26 cellular contexts compared by ENCODE assay signal in genomic region chr19:18830488-18830887, GRCh38. TPM values are rescaled to one million over a fixed set of nuclear protein-coding genes. Genes with fewer than 3 reads are reported as not detected.
DNase-seq lines count a peak whose midpoint lies in the region; ATAC-seq, FAIRE-seq and TF ChIP-seq lines count a peak whose summit lies in the region.
"Had no signal": no experiment of that assay in that cellular context is flagged by ENCODE, and none has a peak within 500 bp of the region (broad histone marks: within the 10 kb centered on the region; RNA-seq: fewer than 3 reads in every experiment).

No MANE protein-coding gene starts in this region.

- peaks cover 29% of the 10 kb centered on the region for H4K20me1 ChIP-seq in HepG2 (ENCODE audit: insufficient read depth, low read length)

- no peak overlapping the region for H3K4me2 ChIP-seq in HepG2 (ENCODE audit: low read depth, low read length)

- TF ChIP-seq EP300 in HepG2 (IDR thresholded peaks at IDR 0.05; ENCODE audit: low read depth in 2 of 2, low read length in 2 of 2) (no peak), HepG2 (CRISPR knock-in tag; IDR thresholded peaks at IDR 0.05; ENCODE audit: borderline replicate concordance) (no peak)

- BruUV-seq in HepG2 (replicated peaks; lab: Mats Ljungman, UMichigan) (no TSS peak), A673 (replicated peaks; lab: Mats Ljungman, UMichigan) (no TSS peak)

- peaks cover 36% of the 10 kb centered on the region for H3K79me2 ChIP-seq in HepG2 (ENCODE audit: insufficient read depth, low read length)

- CTCF ChIA-PET in HepG2 (lab: Yijun Ruan, JAX; ENCODE audit: low intra/inter-chr PET ratio, low total read pairs): no interaction called here
- CTCF ChIA-PET in T-cell (lab: Charles Lee): interaction anchor here in 1 of 2 donors (0.6 kb wide), 1 partner anchor 16 kb away, joined by 3 read pairs; no protein-coding TSS in a partner anchor
- CTCF ChIA-PET in A673 (lab: Charles Lee): no interaction called here

- WGBS in HepG2 (ENCODE audit: low lambda C conversion rate): 83% methylated on average over 2 of the region's 2 CpGs
- WGBS in right lobe of liver (ENCODE audit: insufficient coverage, low coverage, low lambda C conversion rate, missing lambda C conversion rate): 82% methylated on average over 2 of the region's 2 CpGs

- H3K4me1 Mint-ChIP-seq in T-cell (peaks cover 27 to 28% (median 27%) of the 10 kb centered on the region in 3 donors), memory B cell (peaks cover 26% of the 10 kb centered on the region)

- TF ChIP-seq POLR2A in HepG2 (IDR thresholded peaks at IDR 0.05; ENCODE audit: insufficient read depth in 1 of 2, low read depth in 2 of 2, low read length in 2 of 2) (no peak), right lobe of liver (IDR thresholded peaks at IDR 0.05) (no peak)

- no peak overlapping the region for H3K27ac Mint-ChIP-seq in T-cell
- no peak overlapping the region for H3K27ac Mint-ChIP-seq in memory B cell
- H3K27ac Mint-ChIP-seq: activated CD8-positive, alpha-beta memory T cell treated with anti-CD3 and anti-CD28 coated beads, Interleukin-2, amount 10 ng/mL, durations not matched to agents 7 days and 5 days; activated naive CD8-positive, alpha-beta T cell treated with anti-CD3 and anti-CD28 coated beads, Interleukin-2, amount 50 U/mL, for 24 hours; activated T-helper 2 cell treated with anti-CD3 and anti-CD28 coated beads, Interferon-gamma antibody, Interleukin-2, Interleukin-4, amounts not matched to agents 10 μg/mL and 5 μg/mL and 100 μg/mL, durations not matched to agents 14 hours and 24 hours and 36 hours; GM23338 had no signal

- H3K9ac ChIP-seq in HepG2 (ENCODE audit: insufficient read depth, low read depth, low read length): no peak overlapping the region

- TF ChIP-seq CTCF in HepG2 (CRISPR knock-in tag; IDR thresholded peaks at IDR 0.05) (no peak), right lobe of liver (IDR thresholded peaks at IDR 0.05) (no peak), A673 (conservative IDR thresholded peaks at IDR 0.05; ENCODE audit: low read depth, low read length) (no peak)

- H3K4me3 ChIP-seq in HepG2 (replicated peaks in 1 of 3; ENCODE audit: insufficient read depth in 1 of 3, low read depth in 2 of 3, low read length in 3 of 3) (no peak overlapping the region), right lobe of liver (no peak overlapping the region), A673 (ENCODE audit: low read depth, low read length, poor library complexity, severe bottlenecking) (no peak overlapping the region)
- H3K4me3 ChIP-seq: SJSA1 had no signal

- in situ Hi-C loops in HepG2 (cut with HindIII; ENCODE audit: extremely low pct_ligation_motif_present, low pct_unique_long_range_greater_than_20kb): no loop called here

- H3K27me3 ChIP-seq in HepG2 (ENCODE audit: control insufficient read depth in 1 of 2, insufficient read depth in 2 of 2, low read length in 2 of 2) (peaks cover 0 to 1% of the 10 kb centered on the region in 2 experiments; a peak in 1 of 5 replicates), right lobe of liver (no peaks in the 10 kb centered on the region), A673 (replicated peaks; ENCODE audit: insufficient read depth, low read depth, low read length, poor library complexity) (no peaks in the 10 kb centered on the region)
- H3K27me3 ChIP-seq: sigmoid colon, suprapubic skin had no signal

- intact Hi-C loops in HepG2 (cut with micrococcal nuclease; ENCODE audit: unreplicated experiment): loop anchor here (5.0 kb wide), 1 partner anchor 33 kb away; no protein-coding TSS in a partner anchor
- intact Hi-C loops in right lobe of liver (cut with DNase I): no loop called here
- intact Hi-C loops in A673 (cut with micrococcal nuclease; ENCODE audit: unreplicated experiment): no loop called here

- H3K27ac ChIP-seq in HepG2 (ENCODE audit: extremely low read length, insufficient read depth, low read length): no peak overlapping the region
- H3K27ac ChIP-seq in right lobe of liver: no peak overlapping the region
- H3K27ac ChIP-seq in A673 (ENCODE audit: low read depth, low read length, poor library complexity, severe bottlenecking): no peak overlapping the region
- H3K27ac ChIP-seq: left ventricle myocardium inferior, sigmoid colon, SJSA1, suprapubic skin had no signal

- no peak for FAIRE-seq in HepG2 (lab: Jason Lieb, UNC)

- H3K4me1 ChIP-seq in HepG2 (ENCODE audit: insufficient read depth, low read length): peaks cover 30% of the 10 kb centered on the region
- H3K4me1 ChIP-seq in right lobe of liver: peaks cover 0 to 23% (median 10%) of the 10 kb centered on the region in 4 donors
- H3K4me1 ChIP-seq in A673 (ENCODE audit: insufficient read depth, low read length, poor library complexity, severe bottlenecking): peaks cover 12% of the 10 kb centered on the region

- H3K27me3 Mint-ChIP-seq in T-cell: peaks cover 3 to 5% of the 10 kb centered on the region in 2 donors
- H3K27me3 Mint-ChIP-seq in memory B cell: peaks cover 3% of the 10 kb centered on the region

- H3K36me3 Mint-ChIP-seq in T-cell (peaks cover 14% of the 10 kb centered on the region), memory B cell (peaks cover 4% of the 10 kb centered on the region)

- DNase-seq in HepG2 (ENCODE audit: low spot score): no peak
- no peak for DNase-seq in right lobe of liver
- DNase-seq in T-cell: no peak
- no peak for DNase-seq in memory B cell (ENCODE audit: low spot score in 2 of 2)
- no peak for DNase-seq in A673 (ENCODE audit: low spot score)
- no peak for DNase-seq in NCI-H2107 (lab: John Stamatoyannopoulos, UW)
- DNase-seq: activated CD4-positive, alpha-beta T cell treated with anti-CD3 and anti-CD28 coated beads for 1 hour; activated CD8-positive, alpha-beta memory T cell treated with anti-CD3 and anti-CD28 coated beads, Interleukin-2, amount 10 ng/mL, durations not matched to agents 7 days and 5 days; activated naive CD8-positive, alpha-beta T cell treated with anti-CD3 and anti-CD28 coated beads, Interleukin-2, amount 50 U/mL, for 24 hours; cerebellar nuclear complex; islet precursor cell; Karpas-422; left ventricle myocardium inferior; midbrain; NCI-H1436; RPMI8226; sigmoid colon; stimulated activated CD4-positive, alpha-beta T cell treated with anti-CD3 and anti-CD28 coated beads, Interleukin-4, amount 100 ng/mL, for 4 hours had no signal

- ATAC-seq in HepG2: no peak
- ATAC-seq in right lobe of liver: no peak
- no peak for ATAC-seq in T-cell (replicated peaks in 1 of 4)
- no peak for ATAC-seq in memory B cell (ENCODE audit: low read depth)
- ATAC-seq in GM19455 (IDR thresholded peaks at IDR 0.05; ENCODE audit: unreplicated experiment): no peak
- ATAC-seq: activated CD8-positive, alpha-beta memory T cell treated with anti-CD3 and anti-CD28 coated beads, Interleukin-2, amount 10 ng/mL, durations not matched to agents 7 days and 5 days; activated naive CD8-positive, alpha-beta T cell treated with anti-CD3 and anti-CD28 coated beads, Interleukin-2, amount 50 U/mL, for 24 hours; GM23338; stimulated activated memory B cell treated with anti-CD40 and anti-IgM and Interleukin-4, amounts not matched to agents 10 μg/mL and 1 μg/mL and 100 μg/mL, for 72 hours had no signal

- peaks cover 0 to 10% of the 10 kb centered on the region in 2 experiments; a peak in 3 of 5 replicates for H3K36me3 ChIP-seq in HepG2 (replicated peaks in 1 of 2; ENCODE audit: control insufficient read depth in 1 of 2, insufficient read depth in 2 of 2, low read length in 2 of 2)
- H3K36me3 ChIP-seq in right lobe of liver: peaks cover 0 to 4% (median 0%) of the 10 kb centered on the region in 4 donors
- peaks cover 12% of the 10 kb centered on the region for H3K36me3 ChIP-seq in A673 (ENCODE audit: insufficient read depth, low read length, poor library complexity, severe bottlenecking)
- H3K36me3 ChIP-seq: sigmoid colon, suprapubic skin had no signal

- no peak for TF ChIP-seq RAD21 in HepG2 (CRISPR knock-in tag; IDR thresholded peaks at IDR 0.05)

- H3K9me3 ChIP-seq in HepG2 (ENCODE audit: low read length): no peaks in the 10 kb centered on the region
- H3K9me3 ChIP-seq in right lobe of liver: no peaks in the 10 kb centered on the region
- peaks cover 7% of the 10 kb centered on the region for H3K9me3 ChIP-seq in A673 (ENCODE audit: low read depth, low read length, poor library complexity, severe bottlenecking)
- H3K9me3 ChIP-seq: suprapubic skin had no signal

- POLR2A ChIA-PET in HepG2 (lab: Yijun Ruan, JAX) (no interaction called here), T-cell (lab: Charles Lee) (interaction anchor here (0.6 to 1.0 kb wide), 2 partner anchors 89 to 442 kb away, joined by 3 read pairs; partner anchors contain the start of genes COPE (in 1 of the 2) and DDX49 (in 1 of the 2)), A673 (lab: Charles Lee; ENCODE audit: low non-redundant PET) (no interaction called here)

- H2AFZ ChIP-seq in HepG2 (ENCODE audit: low read length): no peak overlapping the region

- H3K9me3 Mint-ChIP-seq in T-cell: no peaks in the 10 kb centered on the region
- H3K9me3 Mint-ChIP-seq in memory B cell: peaks cover 3% of the 10 kb centered on the region
- H3K9me3 Mint-ChIP-seq: activated naive CD8-positive, alpha-beta T cell treated with anti-CD3 and anti-CD28 coated beads, Interleukin-2, amount 50 U/mL, for 24 hours had no signal

- H3K4me3 Mint-ChIP-seq in T-cell (peak overlapping the region; percentile 50 to 90 (median 73)), memory B cell (peak overlapping the region; percentile 27)

RNA-seq across cellular contexts. Expression of gene UPF1, which starts 1.3 kb away (rescaled TPM):
- total RNA-seq in HepG2 (2016; rRNA removed; fragmentation: Illumina TruSeq; extraction: Trizol) (37.3 and 41.8 TPM in 2 replicates), right lobe of liver (10 to 100 TPM; 34.0 to 61.0 (median 41.3) TPM), T-cell (100 to 1,000 TPM; 114 to 143 (median 127) TPM), A673 (2021) (78.9 and 83.8 TPM in 2 replicates)
- total RNA-seq in HepG2 (2016; cell fraction: cytosol; rRNA removed; fragmentation: Illumina TruSeq; extraction: Trizol; ENCODE audit: low read depth): 12.2 and 13.8 TPM in 2 replicates
- 29.5 and 44.5 TPM in 2 replicates for total RNA-seq in HepG2 (2016; cell fraction: insoluble cytoplasmic fraction; rRNA removed; fragmentation: Illumina TruSeq; extraction: Trizol)
- 18.3 and 21.1 TPM in 2 replicates for total RNA-seq in HepG2 (2016; cell fraction: membrane; rRNA removed; fragmentation: Illumina TruSeq; extraction: Trizol)
- 36.9 and 43.6 TPM in 2 replicates for total RNA-seq in HepG2 (2016; cell fraction: nucleus; rRNA removed; fragmentation: Illumina TruSeq; extraction: Trizol)
- polyA plus RNA-seq in HepG2 (2011; rRNA removed): 16.9 and 23.1 TPM in 2 replicates
- 11.8 and 14.9 TPM in 2 replicates for polyA plus RNA-seq in HepG2 (2011; cell fraction: cytosol; rRNA removed)
- polyA plus RNA-seq in HepG2 (2011; cell fraction: nucleus; rRNA removed): 81.5 and 87.6 TPM in 2 replicates
- polyA plus RNA-seq in HepG2 (2012): 32.0 and 33.3 TPM in 2 replicates
- 5.5 and 6.1 TPM in 2 replicates for polyA plus RNA-seq in HepG2 (2016; cell fraction: cytosol; fragmentation: Illumina TruSeq; extraction: Trizol; ENCODE audit: low read depth)
- polyA plus RNA-seq in HepG2 (2016; cell fraction: insoluble cytoplasmic fraction; fragmentation: Illumina TruSeq; extraction: Trizol; ENCODE audit: low read depth): 29.2 and 42.1 TPM in 2 replicates
- polyA plus RNA-seq in HepG2 (2016; cell fraction: membrane; fragmentation: Illumina TruSeq; extraction: Trizol; ENCODE audit: low read depth): 9.6 and 10.6 TPM in 2 replicates
- polyA plus RNA-seq in HepG2 (2016; cell fraction: nucleus; fragmentation: Illumina TruSeq; extraction: Trizol; ENCODE audit: insufficient read depth, low read depth): 67.1 and 73.6 TPM in 2 replicates
- polyA minus RNA-seq in HepG2 (2011; rRNA and poly(A)+ RNA removed; ENCODE audit: low replicate concordance): 65.4 and 85.0 TPM in 2 replicates
- polyA minus RNA-seq in HepG2 (2011; cell fraction: cytosol; rRNA and poly(A)+ RNA removed): 39.4 and 46.0 TPM in 2 replicates
- 47.6 and 69.0 TPM in 2 replicates for polyA minus RNA-seq in HepG2 (2011; cell fraction: nucleus; rRNA and poly(A)+ RNA removed)

RNA-seq across cellular contexts. Expression of gene COMP, which starts 39.4 kb away (rescaled TPM):
- total RNA-seq in HepG2 (2016; rRNA removed; fragmentation: Illumina TruSeq; extraction: Trizol): 0.04 TPM in 1 of 2 replicates, not detected in the other
- not detected in 2 replicates for total RNA-seq in HepG2 (2016; cell fraction: cytosol; rRNA removed; fragmentation: Illumina TruSeq; extraction: Trizol; ENCODE audit: low read depth)
- total RNA-seq in HepG2 (2016; cell fraction: insoluble cytoplasmic fraction; rRNA removed; fragmentation: Illumina TruSeq; extraction: Trizol): 0.04 TPM in 1 of 2 replicates, not detected in the other
- not detected in 2 replicates for total RNA-seq in HepG2 (2016; cell fraction: membrane; rRNA removed; fragmentation: Illumina TruSeq; extraction: Trizol)
- total RNA-seq in HepG2 (2016; cell fraction: nucleus; rRNA removed; fragmentation: Illumina TruSeq; extraction: Trizol): not detected in 2 replicates
- polyA plus RNA-seq in HepG2 (2011; rRNA removed): 0.13 and 0.16 TPM in 2 replicates
- polyA plus RNA-seq in HepG2 (2011; cell fraction: cytosol; rRNA removed): 0.16 and 0.19 TPM in 2 replicates
- 0.23 and 0.37 TPM in 2 replicates for polyA plus RNA-seq in HepG2 (2011; cell fraction: nucleus; rRNA removed)
- 0.36 and 0.49 TPM in 2 replicates for polyA plus RNA-seq in HepG2 (2012)
- not detected in 2 replicates for polyA plus RNA-seq in HepG2 (2016; cell fraction: cytosol; fragmentation: Illumina TruSeq; extraction: Trizol; ENCODE audit: low read depth)
- polyA plus RNA-seq in HepG2 (2016; cell fraction: insoluble cytoplasmic fraction; fragmentation: Illumina TruSeq; extraction: Trizol; ENCODE audit: low read depth): not detected in 2 replicates
- polyA plus RNA-seq in HepG2 (2016; cell fraction: membrane; fragmentation: Illumina TruSeq; extraction: Trizol; ENCODE audit: low read depth): 0.08 TPM in 1 of 2 replicates, not detected in the other
- polyA plus RNA-seq in HepG2 (2016; cell fraction: nucleus; fragmentation: Illumina TruSeq; extraction: Trizol; ENCODE audit: insufficient read depth, low read depth): 0.31 and 0.66 TPM in 2 replicates
- polyA minus RNA-seq in HepG2 (2011; rRNA and poly(A)+ RNA removed; ENCODE audit: low replicate concordance): not detected in 2 replicates
- not detected in 2 replicates for polyA minus RNA-seq in HepG2 (2011; cell fraction: cytosol; rRNA and poly(A)+ RNA removed)
- polyA minus RNA-seq in HepG2 (2011; cell fraction: nucleus; rRNA and poly(A)+ RNA removed): not detected in 2 replicates
- total RNA-seq in right lobe of liver: under 1 TPM in 2 of 6 experiments, not detected in 4; 0.11 to 0.31 TPM
- not detected for total RNA-seq in T-cell
- not detected in 2 replicates for total RNA-seq in A673 (2021)
- total RNA-seq: activated CD8-positive, alpha-beta memory T cell treated with anti-CD3 and anti-CD28 coated beads, Interleukin-2, amount 10 ng/mL, durations not matched to agents 7 days and 5 days; activated T-helper 2 cell treated with anti-CD3 and anti-CD28 coated beads, Interferon-gamma antibody, Interleukin-2, Interleukin-4, amounts not matched to agents 10 μg/mL and 5 μg/mL and 100 μg/mL, durations not matched to agents 14 hours and 24 hours and 36 hours; dermis microvascular lymphatic vessel endothelial cell; NCI-H460; SJSA1 had no signal

Comparison
In these comparisons a context has a peak if more than half of its experiments do, and no peak if none do; other contexts are left out.
1. POLR2A ChIA-PET loops: an anchor here in T-cell (0.6 to 1.0 kb wide); none called in HepG2 and A673.